In genomic region chr6:136922680-136922996, GRCh38 we compare ENCODE assay signal across 10 cellular contexts. TPM values are rescaled to one million over a fixed set of nuclear protein-coding genes. Genes with fewer than 3 reads are reported as not detected.
DNase-seq lines count a peak whose midpoint lies in the region; ATAC-seq and TF ChIP-seq lines count a peak whose summit lies in the region.
"Had no signal": no experiment of that assay in that cellular context is flagged by ENCODE, and none has a peak within 500 bp of the region (broad histone marks: within the 10 kb centered on the region; RNA-seq: fewer than 3 reads in every experiment).

No MANE protein-coding gene starts in this region.

- no peak overlapping the region for H3K9ac ChIP-seq in liver (ENCODE audit: low read depth in 1 of 2, low read length in 2 of 2)

- peak overlapping the region; percentile 77 for H3K4me3 Mint-ChIP-seq in activated naive CD8-positive, alpha-beta T cell treated with anti-CD3 and anti-CD28 coated beads, Interleukin-2, amount 50 U/mL, for 24 hours

- no peak for ATAC-seq in heart left ventricle
- ATAC-seq in Right ventricle myocardium superior (ENCODE audit: poor library complexity) = no peak
- no peak for ATAC-seq in activated naive CD8-positive, alpha-beta T cell treated with anti-CD3 and anti-CD28 coated beads, Interleukin-2, amount 50 U/mL, for 24 hours
- no peak for ATAC-seq in GM19351 (IDR thresholded peaks at IDR 0.05; ENCODE audit: unreplicated experiment)

- DNase-seq in heart left ventricle = peak in 1 of 5 donors; percentile 55
- no peak for DNase-seq in Right ventricle myocardium superior
- peak; percentile 18 for DNase-seq in activated naive CD8-positive, alpha-beta T cell treated with anti-CD3 and anti-CD28 coated beads, Interleukin-2, amount 50 U/mL, for 24 hours
- no peak for DNase-seq in tibial nerve (ENCODE audit: low spot score in 2 of 2)
- DNase-seq in activated CD8-positive, alpha-beta memory T cell treated with anti-CD3 and anti-CD28 coated beads, Interleukin-2, amount 50 U/mL, for 4 hours = no peak
- no peak for DNase-seq in NOMO-1 treated with DMSO at 0.1 percent for 48 hours (lab: John Stamatoyannopoulos, UW; ENCODE audit: unreplicated experiment)
- DNase-seq: Karpas-422 had no signal

- TF ChIP-seq RAD21 in liver (IDR thresholded peaks at IDR 0.05) = no peak

- peaks cover 11 to 63% (median 52%) of the 10 kb centered on the region in 9 donors for H3K27me3 ChIP-seq in heart left ventricle
- H3K27me3 ChIP-seq in liver (ENCODE audit: control insufficient read depth in 4 of 4, insufficient read depth in 4 of 4, low read length in 3 of 4) = peaks cover 3 to 13% (median 9%) of the 10 kb centered on the region in 4 donors
- peaks cover 2 to 71% of the 10 kb centered on the region in 2 donors for H3K27me3 ChIP-seq in tibial nerve

- TF ChIP-seq POLR2A in heart left ventricle (IDR thresholded peaks at IDR 0.05) (no peak), tibial nerve (IDR thresholded peaks at IDR 0.05) (no peak)

- H3K9me3 Mint-ChIP-seq in activated naive CD8-positive, alpha-beta T cell treated with anti-CD3 and anti-CD28 coated beads, Interleukin-2, amount 50 U/mL, for 24 hours = no peaks in the 10 kb centered on the region

- H3K27ac ChIP-seq in heart left ventricle (no peak overlapping the region), liver (ENCODE audit: low read depth in 1 of 2, low read length in 2 of 2) (no peak overlapping the region), tibial nerve (no peak overlapping the region)
- H3K27ac ChIP-seq: adrenal gland had no signal

- no peaks in the 10 kb centered on the region for H3K36me3 Mint-ChIP-seq in activated naive CD8-positive, alpha-beta T cell treated with anti-CD3 and anti-CD28 coated beads, Interleukin-2, amount 50 U/mL, for 24 hours (ENCODE audit: low read depth)

- H3K4me3 ChIP-seq in heart left ventricle = peak overlapping the region; percentile 30 to 62 (median 52)
- peak overlapping the region in 2 of 3 donors; percentile 14 to 56 for H3K4me3 ChIP-seq in liver (ENCODE audit: low read depth in 1 of 3, low read length in 3 of 3)
- H3K4me3 ChIP-seq in tibial nerve = peak overlapping the region in 3 of 4 donors; percentile 20 to 52 (median 51)

- WGBS in heart left ventricle, 4 donors = 0 to 2% (median 1%) methylated on average over 13 to 29 of the region's 29 CpGs
- WGBS in liver = 6% methylated on average over 29 of the region's 29 CpGs
- 0 to 3% methylated on average over 6 to 12 of the region's 29 CpGs for WGBS in tibial nerve, 2 donors

- peaks cover 26% of the 10 kb centered on the region for H3K4me1 Mint-ChIP-seq in activated naive CD8-positive, alpha-beta T cell treated with anti-CD3 and anti-CD28 coated beads, Interleukin-2, amount 50 U/mL, for 24 hours

- TF ChIP-seq CTCF in heart left ventricle (IDR thresholded peaks at IDR 0.05) (no peak), liver (IDR thresholded peaks at IDR 0.05; ENCODE audit: low read depth, low read length, missing input control) (no peak), tibial nerve (IDR thresholded peaks at IDR 0.05) (no peak)

- H3K4me1 ChIP-seq in heart left ventricle (peaks cover 0 to 36% (median 25%) of the 10 kb centered on the region in 12 donors), liver (ENCODE audit: control insufficient read depth in 4 of 4, insufficient read depth in 4 of 4, low read length in 3 of 4) (peaks cover 25 to 30% (median 25%) of the 10 kb centered on the region in 4 donors), tibial nerve (peaks cover 0 to 38% (median 31%) of the 10 kb centered on the region in 4 donors)

- H3K9me3 ChIP-seq in heart left ventricle = no peaks in the 10 kb centered on the region
- H3K9me3 ChIP-seq in liver (ENCODE audit: control insufficient read depth in 4 of 4, low read length in 3 of 4) = no peaks in the 10 kb centered on the region
- H3K9me3 ChIP-seq in tibial nerve = no peaks in the 10 kb centered on the region
- H3K9me3 ChIP-seq: adrenal gland had no signal

- no peak overlapping the region for H3K27ac Mint-ChIP-seq in activated naive CD8-positive, alpha-beta T cell treated with anti-CD3 and anti-CD28 coated beads, Interleukin-2, amount 50 U/mL, for 24 hours

- TF ChIP-seq EP300 in tibial nerve (IDR thresholded peaks at IDR 0.05) = no peak

- peaks cover 58% of the 10 kb centered on the region for H3K27me3 Mint-ChIP-seq in activated naive CD8-positive, alpha-beta T cell treated with anti-CD3 and anti-CD28 coated beads, Interleukin-2, amount 50 U/mL, for 24 hours

- intact Hi-C loops in heart left ventricle (cut with DNase I) (no loop called here), Right ventricle myocardium superior (cut with DNase I) (no loop called here)

- H3K36me3 ChIP-seq in heart left ventricle (no peaks in the 10 kb centered on the region), liver (ENCODE audit: control insufficient read depth in 4 of 4, insufficient read depth in 3 of 4, low read depth in 1 of 4, low read length in 3 of 4) (no peaks in the 10 kb centered on the region), tibial nerve (no peaks in the 10 kb centered on the region)
- H3K36me3 ChIP-seq: adrenal gland had no signal

TF ChIP-seq in liver, 16 proteins besides CTCF, POLR2A, EP300 and RAD21:
- TF ChIP-seq HNF4A (conservative IDR thresholded peaks at IDR 0.05) (no peak), HNF4G (IDR thresholded peaks at IDR 0.05) (no peak), FOXA2 (IDR thresholded peaks at IDR 0.05) (no peak), RXRA (IDR thresholded peaks at IDR 0.05) (no peak), GABPA (IDR thresholded peaks at IDR 0.05 in 1 of 2, conservative IDR thresholded peaks at IDR 0.05 in 1 of 2) (no peak), FOXA1 (IDR thresholded peaks at IDR 0.05) (no peak), SP1 (IDR thresholded peaks at IDR 0.05) (no peak), NR2F2 (IDR thresholded peaks at IDR 0.05) (no peak)

RNA-seq across cellular contexts. Expression of gene SLC35D3, which starts 0.5 kb away (rescaled TPM):
- total RNA-seq in heart left ventricle (under 1 TPM in 1 of 9 donors, not detected in 8; 0.16 TPM), Right ventricle myocardium superior (not detected), liver (under 1 TPM in 1 of 2 donors, not detected in 1; 0.56 TPM), tibial nerve (not detected)
- polyA plus RNA-seq in heart left ventricle (under 1 TPM in 1 of 2 donors, not detected in 1; 0.03 TPM), liver (not detected)
